19 cellular contexts compared by ENCODE assay signal in genomic region chr6:166019214-166019613, GRCh38.
"Had no signal": no experiment of that assay in that cellular context is flagged by ENCODE, and none has a peak within 500 bp of the region (broad histone marks: within the 10 kb centered on the region; RNA-seq: fewer than 3 reads in every experiment).

No MANE protein-coding gene starts in this region.

- DNase-seq: KBM-7, MG63, NCI-H1092, NCI-H1105 treated with DMSO at 0.1 percent for 48 hours, NCI-H1417 treated with DMSO at 0.1 percent for 48 hours, NCI-H146, NCI-H1694 treated with DMSO at 0.1 percent for 48 hours, NCI-H1930, NCI-H2081, NCI-H2107, NCI-H2227 treated with DMSO at 0.1 percent for 48 hours, NCI-H524, NCI-H69, NCI-H774, Right ventricle myocardium superior, RPMI8226, SJCRH30 had no signal

- ATAC-seq: SK-N-SH treated with all-trans-retinoic acid at 6 μM for 48 hours had no signal

- H3K4me1 ChIP-seq: SJCRH30 had no signal

- H3K4me3 ChIP-seq: MG63, SJCRH30 had no signal

- FAIRE-seq: RCC 7860 had no signal

- H3K27me3 ChIP-seq: MG63, SJCRH30 had no signal

- H3K36me3 ChIP-seq: MG63, SJCRH30 had no signal

- H3K27ac ChIP-seq: SJCRH30 had no signal
